8 cellular contexts compared by ENCODE assay signal in the genomic region with DNA sequence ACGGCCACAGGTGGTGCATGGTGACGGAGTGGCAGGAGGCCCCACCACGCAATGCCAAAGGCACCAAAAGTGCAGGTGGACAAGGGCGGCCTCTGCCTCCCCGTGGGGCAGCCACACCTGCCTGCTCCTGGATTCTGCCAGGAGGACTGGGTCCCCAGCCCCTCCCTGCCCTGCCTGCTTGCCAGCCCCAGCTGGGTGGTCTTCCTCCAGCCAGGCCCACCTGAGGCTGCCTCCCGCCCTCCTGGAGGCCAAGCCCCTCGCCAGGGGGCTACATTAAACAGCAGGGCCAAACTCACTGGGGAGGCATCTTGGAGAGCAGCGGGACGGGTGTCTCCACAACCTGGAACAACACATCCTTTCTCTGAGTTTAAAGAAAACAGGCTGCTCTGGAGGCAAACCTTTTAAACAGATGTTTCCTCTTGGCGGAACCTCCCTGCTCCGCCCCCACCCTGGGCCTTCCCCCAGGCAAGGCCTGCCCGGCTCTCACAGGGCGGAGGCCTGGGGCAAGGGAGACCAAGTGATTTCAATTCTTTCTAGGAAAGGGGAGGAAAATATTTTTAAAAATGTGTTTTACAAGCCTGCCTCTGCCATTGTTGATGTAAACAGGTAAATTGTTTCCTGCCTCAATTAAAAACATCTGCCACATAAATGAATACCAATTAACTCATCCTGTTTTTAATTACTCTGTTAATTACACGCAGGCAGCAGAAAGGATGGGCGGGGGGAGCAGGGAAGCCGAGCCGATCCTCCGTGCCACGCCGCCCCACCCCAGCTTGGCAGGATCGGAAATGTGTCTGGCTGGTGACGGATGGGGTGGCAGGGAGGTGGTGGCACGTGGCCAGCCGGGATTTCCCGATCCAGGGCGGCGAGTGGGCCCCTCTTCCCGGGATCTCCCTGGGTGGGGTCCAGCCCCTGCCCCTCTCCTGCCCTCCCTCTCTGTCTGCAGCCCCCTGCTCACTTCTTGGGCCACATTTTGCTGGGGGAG. TPM values are rescaled to one million over a fixed set of nuclear protein-coding genes. Genes with fewer than 3 reads are reported as not detected.
A peak's percentile ranks its signal among the peaks of the same experiment; 100 is the strongest.
DNase-seq lines count a peak whose midpoint lies in the region; ATAC-seq, FAIRE-seq and TF ChIP-seq lines count a peak whose summit lies in the region.

No MANE protein-coding gene starts in this region.

- CTCF ChIA-PET in K562 (lab: Yijun Ruan, JAX; ENCODE audit: low intra/inter-chr PET ratio): no interaction called here

- TF ChIP-seq RAD21 in K562 (CRISPR knock-in tag; conservative IDR thresholded peaks at IDR 0.05 in 1 of 2, IDR thresholded peaks at IDR 0.05 in 1 of 2): no peak

- peak; percentile 37 for ATAC-seq in HG03108 (IDR thresholded peaks at IDR 0.05; ENCODE audit: unreplicated experiment)
- ATAC-seq in K562: no peak
- ATAC-seq in HG03280 (IDR thresholded peaks at IDR 0.05; ENCODE audit: unreplicated experiment): no peak
- ATAC-seq in HG02970 (IDR thresholded peaks at IDR 0.05; ENCODE audit: low FRiP score, unreplicated experiment): no peak

- H3K4me3 ChIP-seq in BLaER1: peak overlapping the region; percentile 50
- H3K4me3 ChIP-seq in K562: no peak overlapping the region
- no peak overlapping the region for H3K4me3 ChIP-seq in H7 (ENCODE audit: insufficient read depth, low read depth, low read length)

- H3K9ac ChIP-seq in BLaER1: peak overlapping the region; percentile 76; the same call in 1 of the 2 replicates
- 0 out of 4 replicates have a peak overlapping the region, but pooled peaks of 1 of the 2 experiments have one; percentile 7 for H3K9ac ChIP-seq in K562 (ENCODE audit: insufficient read depth in 1 of 2, low read depth in 2 of 2, low read length in 2 of 2)

- no peak for TF ChIP-seq POLR2A in K562 (conservative IDR thresholded peaks at IDR 0.05)

- H3K4me2 ChIP-seq in BLaER1: peak overlapping the region; percentile 97
- no peak overlapping the region for H3K4me2 ChIP-seq in K562 (ENCODE audit: insufficient read depth, low read length)

- no peak overlapping the region for H2AFZ ChIP-seq in K562 (ENCODE audit: low read depth, low read length)

- H3K79me2 ChIP-seq in K562 (ENCODE audit: control insufficient read depth, insufficient read depth, low read length): peaks cover 99% of the 10 kb centered on the region

- H3K9me3 ChIP-seq in BLaER1: no peaks in the 10 kb centered on the region
- H3K9me3 ChIP-seq in K562 (replicated peaks; ENCODE audit: control insufficient read depth, insufficient read depth, low read depth, low read length): no peaks in the 10 kb centered on the region

- in situ Hi-C loops in K562 (cut with MboI): no loop called here

- DNase-seq in K562 (ENCODE audit: extremely low read depth in 1 of 4, low spot score in 3 of 4) (peak in 2 of 4 experiments; percentile 37 to 38), medulla oblongata (ENCODE audit: extremely low spot score) (peak; percentile 7), foreskin melanocyte (no peak), H7 (no peak)

- POLR2A ChIA-PET in K562 (lab: Yijun Ruan, JAX): interaction anchor here (0.6 to 0.7 kb wide), 2 partner anchors 9 to 349 kb away, joined by 3 to 4 read pairs; no protein-coding TSS in a partner anchor

- intact Hi-C loops in K562 (cut with micrococcal nuclease): no loop called here

- peaks cover 6% of the 10 kb centered on the region for H3K9me1 ChIP-seq in K562 (ENCODE audit: control insufficient read depth, insufficient read depth, low read length)

- no peak for TF ChIP-seq CTCF in K562 (IDR thresholded peaks at IDR 0.05 in 2 of 3, conservative IDR thresholded peaks at IDR 0.05 in 1 of 3; ENCODE audit: insufficient read depth in 2 of 3, low read depth in 1 of 3, low read length in 3 of 3)

- 91% methylated on average over 22 of the region's 28 CpGs for WGBS in K562 (ENCODE audit: insufficient coverage, low coverage, missing lambda C conversion rate)

- no peak for FAIRE-seq in K562 (lab: Jason Lieb, UNC)

- H3K27me3 ChIP-seq in BLaER1 (no peaks in the 10 kb centered on the region), K562 (ENCODE audit: control insufficient read depth in 2 of 2, insufficient read depth in 2 of 2, low read length in 2 of 2) (no peaks in the 10 kb centered on the region), H7 (ENCODE audit: control insufficient read depth, insufficient read depth, low read length) (no peaks in the 10 kb centered on the region)

- no TSS peak for BruUV-seq in K562 (replicated peaks; lab: Mats Ljungman, UMichigan)

- H3K4me1 ChIP-seq in BLaER1: peaks cover 99% of the 10 kb centered on the region
- peaks cover 0 to 69% of the 10 kb centered on the region in 2 experiments; a peak in 2 of 5 replicates for H3K4me1 ChIP-seq in K562 (replicated peaks in 1 of 2; ENCODE audit: control insufficient read depth in 2 of 2, insufficient read depth in 2 of 2, low read length in 2 of 2)

- H4K20me1 ChIP-seq in BLaER1 (peaks cover 99% of the 10 kb centered on the region), K562 (replicated peaks; ENCODE audit: control insufficient read depth, insufficient read depth, low read length) (peaks cover 9% of the 10 kb centered on the region)

- H3K36me3 ChIP-seq in BLaER1: no peaks in the 10 kb centered on the region; the same call in 1 of the 2 replicates
- H3K36me3 ChIP-seq in K562 (ENCODE audit: control insufficient read depth, insufficient read depth, low read length): peaks cover 96% of the 10 kb centered on the region
- H3K36me3 ChIP-seq in H7 (replicated peaks; ENCODE audit: control insufficient read depth, insufficient read depth, low read length): no peaks in the 10 kb centered on the region

- no peak for TF ChIP-seq EP300 in K562 (IDR thresholded peaks at IDR 0.05; ENCODE audit: low read length)

- H3K27ac ChIP-seq in BLaER1 (peak overlapping the region; percentile 87), K562 (ENCODE audit: extremely low read depth, low read depth, low read length) (no peak overlapping the region)

TF ChIP-seq in K562, 482 proteins besides CTCF, POLR2A, EP300 and RAD21:
- no peak for TF ChIP-seq U2AF2 (optimal IDR thresholded peaks at IDR 0.05; ENCODE audit: low read depth, low read length)
- no peak for TF ChIP-seq HDAC3 (IDR thresholded peaks at IDR 0.05; ENCODE audit: borderline replicate concordance, partially characterized antibody)
- peak; percentile 48 for TF ChIP-seq RBM22 (IDR thresholded peaks at IDR 0.05; ENCODE audit: low read depth, low read length, poor library complexity, severe bottlenecking)
- TF ChIP-seq NR2F6 (CRISPR knock-in tag; IDR thresholded peaks at IDR 0.05): no peak
- TF ChIP-seq, protein P1, sequence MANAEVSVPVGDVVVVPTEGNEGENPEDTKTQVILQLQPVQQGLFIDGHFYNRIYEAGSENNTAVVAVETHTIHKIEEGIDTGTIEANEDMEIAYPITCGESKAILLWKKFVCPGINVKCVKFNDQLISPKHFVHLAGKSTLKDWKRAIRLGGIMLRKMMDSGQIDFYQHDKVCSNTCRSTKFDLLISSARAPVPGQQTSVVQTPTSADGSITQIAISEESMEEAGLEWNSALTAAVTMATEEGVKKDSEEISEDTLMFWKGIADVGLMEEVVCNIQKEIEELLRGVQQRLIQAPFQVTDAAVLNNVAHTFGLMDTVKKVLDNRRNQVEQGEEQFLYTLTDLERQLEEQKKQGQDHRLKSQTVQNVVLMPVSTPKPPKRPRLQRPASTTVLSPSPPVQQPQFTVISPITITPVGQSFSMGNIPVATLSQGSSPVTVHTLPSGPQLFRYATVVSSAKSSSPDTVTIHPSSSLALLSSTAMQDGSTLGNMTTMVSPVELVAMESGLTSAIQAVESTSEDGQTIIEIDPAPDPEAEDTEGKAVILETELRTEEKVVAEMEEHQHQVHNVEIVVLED (CRISPR knock-in tag; IDR thresholded peaks at IDR 0.05): no peak

RNA-seq across cellular contexts. Expression of a gene that starts 54.5 kb away (rescaled TPM):
- 0.46 and 2.2 TPM in 2 replicates for total RNA-seq in K562 (2011; cell fraction: chromatin; rRNA removed; ENCODE audit: low replicate concordance)
- 0.26 and 0.50 TPM in 2 replicates for total RNA-seq in K562 (2011; cell fraction: nucleolus; rRNA removed)
- total RNA-seq in K562 (2011; cell fraction: nucleoplasm; rRNA removed): 0.29 and 0.99 TPM in 2 replicates
- 0.32 TPM in 1 of 2 replicates, not detected in the other for total RNA-seq in K562 (2014; rRNA removed)
- total RNA-seq in K562 (2014; rRNA removed; fragmentation: Illumina TruSeq; extraction: Trizol): not detected in 2 replicates
- total RNA-seq in K562 (2015; rRNA removed; fragmentation: Illumina TruSeq; extraction: Trizol): 0.19 TPM in 1 of 2 replicates, not detected in the other
- total RNA-seq in K562 (2021): 0.29 TPM in 1 of 2 replicates, not detected in the other
- not detected in 2 replicates for polyA plus RNA-seq in K562 (2011; rRNA removed)
- not detected in 2 replicates for polyA plus RNA-seq in K562 (2011; cell fraction: cytosol; rRNA removed)
- polyA plus RNA-seq in K562 (2011; cell fraction: nucleus; rRNA removed): 0.55 and 0.58 TPM in 2 replicates
- polyA plus RNA-seq in K562 (2012): 0.29 and 0.71 TPM in 2 replicates
- not detected in 2 replicates for polyA plus RNA-seq in K562 (2014; fragmentation: Illumina TruSeq; extraction: Trizol)
- polyA plus RNA-seq in K562 (2014; fragmentation: Nextera tagmentation; extraction: Ambion mirVana): not detected
- 0.11 TPM in 1 of 2 replicates, not detected in the other for polyA plus RNA-seq in K562 (2014; rRNA removed)
- not detected in 2 replicates for polyA minus RNA-seq in K562 (2011; rRNA and poly(A)+ RNA removed)
- not detected in 2 replicates for polyA minus RNA-seq in K562 (2011; cell fraction: cytosol; rRNA and poly(A)+ RNA removed)
- polyA minus RNA-seq in K562 (2011; cell fraction: nucleus; rRNA and poly(A)+ RNA removed): not detected in 2 replicates
- not detected in 2 replicates for total RNA-seq in H7 (2014; rRNA removed; shearing (Covaris generic))

RNA-seq across cellular contexts. Expression of a gene that starts 56.1 kb away (rescaled TPM):
- 73.4 and 198 TPM in 2 replicates for total RNA-seq in K562 (2011; cell fraction: chromatin; rRNA removed; ENCODE audit: low replicate concordance)
- 67.4 and 69.3 TPM in 2 replicates for total RNA-seq in K562 (2011; cell fraction: nucleolus; rRNA removed)
- 45.3 and 67.3 TPM in 2 replicates for total RNA-seq in K562 (2011; cell fraction: nucleoplasm; rRNA removed)
- total RNA-seq in K562 (2014; rRNA removed) (13.5 and 20.8 TPM in 2 replicates), K562 (2014; rRNA removed; fragmentation: Illumina TruSeq; extraction: Trizol) (3.9 and 5.9 TPM in 2 replicates), K562 (2015; rRNA removed; fragmentation: Illumina TruSeq; extraction: Trizol) (6.7 and 7.8 TPM in 2 replicates), K562 (2021) (114 and 145 TPM in 2 replicates)
- polyA plus RNA-seq in K562 (2011; rRNA removed) (6.4 and 11.3 TPM in 2 replicates), K562 (2014; fragmentation: Illumina TruSeq; extraction: Trizol) (24.2 and 46.3 TPM in 2 replicates), K562 (2014; fragmentation: Nextera tagmentation; extraction: Ambion mirVana) (1 to 10 TPM; 2.3 to 2.7 TPM), K562 (2014; rRNA removed) (34.3 and 35.3 TPM in 2 replicates)
- 5.6 and 15.0 TPM in 2 replicates for polyA plus RNA-seq in K562 (2011; cell fraction: cytosol; rRNA removed)
- 67.2 and 126 TPM in 2 replicates for polyA plus RNA-seq in K562 (2011; cell fraction: nucleus; rRNA removed)
- 55.0 and 86.5 TPM in 2 replicates for polyA plus RNA-seq in K562 (2012)
- polyA minus RNA-seq in K562 (2011; rRNA and poly(A)+ RNA removed): 9.5 and 9.7 TPM in 2 replicates
- polyA minus RNA-seq in K562 (2011; cell fraction: cytosol; rRNA and poly(A)+ RNA removed): 32.1 and 46.1 TPM in 2 replicates
- polyA minus RNA-seq in K562 (2011; cell fraction: nucleus; rRNA and poly(A)+ RNA removed): 21.1 and 34.5 TPM in 2 replicates
- 0.35 TPM in 1 of 2 replicates, not detected in the other for total RNA-seq in H7 (2014; rRNA removed; shearing (Covaris generic))
